In genomic region chr5:100901851-100902341, GRCh38 we compare ENCODE assay signal across 8 cellular contexts. TPM values are rescaled to one million over a fixed set of nuclear protein-coding genes. Genes with fewer than 3 reads are reported as not detected.
DNase-seq lines count a peak whose midpoint lies in the region; ATAC-seq and TF ChIP-seq lines count a peak whose summit lies in the region.

No MANE protein-coding gene starts in this region.

- WGBS in GM23248 (ENCODE audit: low coverage in 1 of 2, low lambda C conversion rate in 2 of 2, missing lambda C conversion rate in 2 of 2), 2 experiments, result 1 to 2% methylated on average over 9 of the region's 9 CpGs
- 4% methylated on average over 9 of the region's 9 CpGs for WGBS in SK-N-SH (ENCODE audit: low lambda C conversion rate)
- WGBS in adrenal gland, 4 donors, result 10 to 18% (median 11%) methylated on average over 9 of the region's 9 CpGs

- TF ChIP-seq CTCF in A673 (conservative IDR thresholded peaks at IDR 0.05; ENCODE audit: low read depth, low read length) (no peak), SK-N-SH (IDR thresholded peaks at IDR 0.05) (no peak), adrenal gland (IDR thresholded peaks at IDR 0.05) (no peak)

- H3K27ac ChIP-seq in A673 (ENCODE audit: low read depth, low read length, poor library complexity, severe bottlenecking), result no peak overlapping the region
- no peak overlapping the region for H3K27ac ChIP-seq in GM23248
- no peak overlapping the region for H3K27ac ChIP-seq in SK-N-SH (ENCODE audit: low read depth in 2 of 2, low read length in 1 of 2)
- peak overlapping the region in 2 of 5 donors; percentile 54 to 77 for H3K27ac ChIP-seq in adrenal gland
- no peak overlapping the region for H3K27ac ChIP-seq in iPS-20b (ENCODE audit: low read length)

- peak; percentile 10 for DNase-seq in A673 (ENCODE audit: low spot score)
- DNase-seq in GM23248, result peak; percentile 3
- DNase-seq in SK-N-SH, result no peak
- peak; percentile 22 to 75 (median 48) for DNase-seq in adrenal gland
- no peak for DNase-seq in G401 (ENCODE audit: low spot score)

- H3K9me2 ChIP-seq in GM23248 (ENCODE audit: insufficient read depth) (no peaks in the 10 kb centered on the region), SK-N-SH (no peaks in the 10 kb centered on the region)

- ATAC-seq in HG03354 (IDR thresholded peaks at IDR 0.05; ENCODE audit: poor library complexity, severe bottlenecking, unreplicated experiment), result no peak

- H3K79me2 ChIP-seq in GM23248 (ENCODE audit: insufficient read depth) (no peaks in the 10 kb centered on the region), SK-N-SH (ENCODE audit: insufficient read depth) (no peaks in the 10 kb centered on the region)

- H3K27me3 ChIP-seq in A673 (replicated peaks; ENCODE audit: insufficient read depth, low read depth, low read length, poor library complexity) (peaks cover 89% of the 10 kb centered on the region), GM23248 (replicated peaks; ENCODE audit: insufficient read depth) (peaks cover 53% of the 10 kb centered on the region), SK-N-SH (ENCODE audit: insufficient read depth) (peaks cover 37% of the 10 kb centered on the region), adrenal gland (no peaks in the 10 kb centered on the region), iPS-20b (ENCODE audit: insufficient read depth, low read length) (peaks cover 64% of the 10 kb centered on the region), skeletal muscle satellite cell (ENCODE audit: control insufficient read depth, insufficient read depth, low read length) (peaks cover 2% of the 10 kb centered on the region)

- TF ChIP-seq RAD21 in SK-N-SH (IDR thresholded peaks at IDR 0.05; ENCODE audit: low read length), result no peak

- H3K4me2 ChIP-seq in GM23248 (ENCODE audit: unreplicated experiment) (peak overlapping the region; percentile 84), SK-N-SH (peak overlapping the region; percentile 81), skeletal muscle satellite cell (ENCODE audit: low read length) (peak overlapping the region; percentile 96)

- H3K4me3 ChIP-seq in A673 (ENCODE audit: low read depth, low read length, poor library complexity, severe bottlenecking), result peak overlapping the region; percentile 34
- peak overlapping the region; percentile 72; the same call in 1 of the 2 replicates for H3K4me3 ChIP-seq in GM23248
- peak overlapping the region in 1 of 2 experiments; percentile 58; a peak in 1 of 4 replicates for H3K4me3 ChIP-seq in SK-N-SH (ENCODE audit: low read depth in 2 of 2, low read length in 1 of 2)
- H3K4me3 ChIP-seq in adrenal gland, result peak overlapping the region in 1 of 4 donors; percentile 52
- H3K4me3 ChIP-seq in iPS-20b (ENCODE audit: low read length), result peak overlapping the region; percentile 88
- H3K4me3 ChIP-seq in skeletal muscle satellite cell (ENCODE audit: low read length), result peak overlapping the region; percentile 76

- POLR2A ChIA-PET in A673 (lab: Charles Lee; ENCODE audit: low non-redundant PET), result no interaction called here
- POLR2A ChIA-PET in SK-N-SH (lab: Yijun Ruan, JAX), result no interaction called here

- no TSS peak for BruUV-seq in A673 (replicated peaks; lab: Mats Ljungman, UMichigan)

- H3F3A ChIP-seq in GM23248 (ENCODE audit: insufficient read depth), result 0 out of 2 replicates have a peak, but pooled peaks cover 6% of the 10 kb centered on the region
- H3F3A ChIP-seq in SK-N-SH (replicated peaks; ENCODE audit: insufficient read depth), result no peaks in the 10 kb centered on the region

- no peaks in the 10 kb centered on the region for H4K20me1 ChIP-seq in GM23248 (ENCODE audit: insufficient read depth)
- H4K20me1 ChIP-seq in SK-N-SH (ENCODE audit: insufficient read depth), result no peaks in the 10 kb centered on the region

- H3K36me3 ChIP-seq in A673 (ENCODE audit: insufficient read depth, low read length, poor library complexity, severe bottlenecking) (no peaks in the 10 kb centered on the region), GM23248 (ENCODE audit: low read depth) (no peaks in the 10 kb centered on the region), SK-N-SH (replicated peaks in 1 of 2; ENCODE audit: control insufficient read depth in 1 of 2, insufficient read depth in 2 of 2, low read length in 1 of 2) (no peaks in the 10 kb centered on the region), adrenal gland (replicated peaks in 1 of 2) (no peaks in the 10 kb centered on the region), iPS-20b (ENCODE audit: insufficient read depth, low read depth, low read length) (no peaks in the 10 kb centered on the region), skeletal muscle satellite cell (ENCODE audit: insufficient read depth, low read length) (no peaks in the 10 kb centered on the region)

- intact Hi-C loops in A673 (cut with micrococcal nuclease; ENCODE audit: unreplicated experiment), result loop anchor here (5.0 to 10.0 kb wide), 2 partner anchors 125 to 277 kb away; no protein-coding TSS in a partner anchor
- intact Hi-C loops in adrenal gland (cut with DNase I), result no loop called here

- peak overlapping the region; percentile 84; the same call in 1 of the 2 replicates for H2AFZ ChIP-seq in GM23248
- H2AFZ ChIP-seq in SK-N-SH (ENCODE audit: low read depth), result peak overlapping the region; percentile 85

- CTCF ChIA-PET in A673 (lab: Charles Lee) (no interaction called here), SK-N-SH (lab: Yijun Ruan, JAX) (no interaction called here)

- no peaks in the 10 kb centered on the region for H3K9me3 ChIP-seq in A673 (ENCODE audit: low read depth, low read length, poor library complexity, severe bottlenecking)
- H3K9me3 ChIP-seq in GM23248 (ENCODE audit: low read depth), result no peaks in the 10 kb centered on the region
- H3K9me3 ChIP-seq in SK-N-SH, result no peaks in the 10 kb centered on the region; the same call in 1 of the 2 replicates
- no peaks in the 10 kb centered on the region for H3K9me3 ChIP-seq in adrenal gland (replicated peaks in 1 of 3)
- no peaks in the 10 kb centered on the region for H3K9me3 ChIP-seq in iPS-20b (ENCODE audit: insufficient read depth, low read depth, low read length)
- H3K9me3 ChIP-seq in skeletal muscle satellite cell (replicated peaks; ENCODE audit: low read length), result no peaks in the 10 kb centered on the region

- H3K9ac ChIP-seq in GM23248 (no peak overlapping the region), SK-N-SH (no peak overlapping the region), iPS-20b (ENCODE audit: low read depth, low read length) (no peak overlapping the region; the same call in 1 of the 2 replicates), skeletal muscle satellite cell (ENCODE audit: low read depth, low read length) (peak overlapping the region; percentile 73)

- H3K4me1 ChIP-seq in A673 (ENCODE audit: insufficient read depth, low read length, poor library complexity, severe bottlenecking) (peaks cover 15% of the 10 kb centered on the region), GM23248 (ENCODE audit: insufficient read depth) (peaks cover 7% of the 10 kb centered on the region), SK-N-SH (ENCODE audit: control insufficient read depth in 1 of 2, insufficient read depth in 2 of 2, low read depth in 1 of 2, low read length in 1 of 2) (no peaks in the 10 kb centered on the region), adrenal gland (replicated peaks in 1 of 2) (no peaks in the 10 kb centered on the region), iPS-20b (ENCODE audit: insufficient read depth, low read length) (peaks cover 11% of the 10 kb centered on the region; the same call in 1 of the 2 replicates), skeletal muscle satellite cell (ENCODE audit: control insufficient read depth, insufficient read depth, low read length) (peaks cover 23% of the 10 kb centered on the region)

- TF ChIP-seq EP300 in SK-N-SH (IDR thresholded peaks at IDR 0.05; ENCODE audit: borderline replicate concordance in 1 of 2, low read depth in 1 of 2, low read length in 1 of 2), result no peak

- no peak for TF ChIP-seq POLR2A in adrenal gland (IDR thresholded peaks at IDR 0.05)

- in situ Hi-C loops in GM23248 (cut with MboI) (no loop called here), G401 (cut with HindIII; ENCODE audit: low sequenced_read_pairs) (no loop called here)

TF ChIP-seq in SK-N-SH, 30 proteins besides CTCF, POLR2A, EP300 and RAD21:
- TF ChIP-seq MEF2A (IDR thresholded peaks at IDR 0.05; ENCODE audit: borderline replicate concordance, low read depth), result no peak
- no peak for TF ChIP-seq USF1 (IDR thresholded peaks at IDR 0.05; ENCODE audit: borderline replicate concordance, low read depth)
- no peak for TF ChIP-seq TEAD4 (IDR thresholded peaks at IDR 0.05; ENCODE audit: borderline replicate concordance, insufficient read depth)
- TF ChIP-seq NRF1 (IDR thresholded peaks at IDR 0.05; ENCODE audit: low read depth, low read length), result no peak
- TF ChIP-seq IRF3 (IDR thresholded peaks at IDR 0.05; ENCODE audit: low read depth, low read length), result no peak
- no peak for TF ChIP-seq EZH2phosphoT487 (IDR thresholded peaks at IDR 0.05; ENCODE audit: borderline replicate concordance, low read depth)
- no peak for TF ChIP-seq CHD2 (IDR thresholded peaks at IDR 0.05; ENCODE audit: low read length, partially characterized antibody)

RNA-seq across cellular contexts. Expression of gene ST8SIA4, which starts 1.2 kb away (rescaled TPM):
- 0.35 and 0.47 TPM in 2 replicates for total RNA-seq in A673 (2021)
- under 0.01 TPM in 1 of 2 replicates, not detected in the other for total RNA-seq in GM23248 (2014; rRNA removed; shearing (Covaris generic))
- 0.10 TPM in 1 of 2 replicates, not detected in the other for polyA plus RNA-seq in GM23248 (2016; fragmentation: Nextera tagmentation; extraction: Ambion mirVana)
- 0.02 TPM in 2 replicates for polyA plus RNA-seq in SK-N-SH (2012; rRNA removed)
- polyA plus RNA-seq in SK-N-SH (2012; cell fraction: cytosol; rRNA removed), result 0.01 and 0.03 TPM in 2 replicates
- 0.01 TPM in 1 of 2 replicates, not detected in the other for polyA plus RNA-seq in SK-N-SH (2012; cell fraction: nucleus; rRNA removed)
- 10 to 100 TPM in 1 of 8 donors, 1 to 10 TPM in 6, under 1 TPM in 1; 0.85 to 11.4 (median 7.5) TPM for total RNA-seq in adrenal gland
- polyA plus RNA-seq in adrenal gland, result 1 to 10 TPM in 1 of 3 donors, under 1 TPM in 2; 0.94 to 2.2 (median 0.97) TPM
- total RNA-seq in skeletal muscle satellite cell (2012; rRNA removed), result under 0.01 and 0.22 TPM in 2 replicates
- total RNA-seq in G401 (2014; rRNA removed; shearing (Covaris generic)), result not detected in 2 replicates

Comparison
In these comparisons a context has a peak if more than half of its experiments do, and no peak if none do; other contexts are left out.
1. DNase-seq: peak in A673 (single experiment), GM23248 (single experiment) and adrenal gland (7 of 7); none in SK-N-SH (single experiment) and G401 (single experiment).
2. Peak in every context shown above with its lines, with median percentiles within 50 percentile points of each other: H3K4me2 ChIP-seq.